In genomic region chr5:180045889-180046499, GRCh38 we compare ENCODE assay signal across 32 cellular contexts.
"Had no signal": no experiment of that assay in that cellular context is flagged by ENCODE, and none has a peak within 500 bp of the region (broad histone marks: within the 10 kb centered on the region; RNA-seq: fewer than 3 reads in every experiment).

No MANE protein-coding gene starts in this region.

- DNase-seq: activated CD4-positive, alpha-beta T cell treated with anti-CD3 and anti-CD28 coated beads for 1 hour; activated CD4-positive, alpha-beta T cell treated with anti-CD3 and anti-CD28 coated beads, Interleukin-2, amount 10 ng/mL, durations not matched to agents 24 days and 14 days; activated CD4-positive, alpha-beta T cell treated with anti-CD3 and anti-CD28 coated beads, Interleukin-2, amount 50 U/mL, for 4 hours; activated CD4-positive, CD25-positive, alpha-beta regulatory T cell; activated CD8-positive, alpha-beta T cell treated with anti-CD3 and anti-CD28 coated beads for 36 hours; activated effector memory CD4-positive, alpha-beta T cell treated with anti-CD3 and anti-CD28 coated beads, Interleukin-2, amount 50 U/mL, for 16 hours; activated naive CD4-positive, alpha-beta T cell; activated naive CD4-positive, alpha-beta T cell treated with anti-CD3 and anti-CD28 coated beads, Interleukin-2, amount 50 U/mL, for 16 hours; activated naive CD8-positive, alpha-beta T cell treated with anti-CD3 and anti-CD28 coated beads for 36 hours; activated T-cell treated with anti-CD3 and anti-CD28 coated beads, Interleukin-2, amount 50 U/mL, for 1 hour; activated T-cell treated with anti-CD3 and anti-CD28 coated beads, Interleukin-2, amount 50 U/mL, for 72 hours; amniotic stem cell; Kasumi-1; MG63; NCI-H1048; NCI-H1105 treated with DMSO at 0.1 percent for 48 hours; NCI-H1436; NCI-H1694; NCI-H1930; NCI-H2081 treated with DMSO at 0.1 percent for 48 hours; NCI-H345; NCI-H524 treated with DMSO at 0.1 percent for 48 hours; SHP77; SJCRH30; T1000; WERI-Rb-1 had no signal

- ATAC-seq: activated CD8-positive, alpha-beta T cell treated with anti-CD3 and anti-CD28 coated beads for 36 hours; activated T-cell treated with anti-CD3 and anti-CD28 coated beads, Interleukin-2, amount 50 U/mL, for 72 hours; activated T-helper 17 cell treated with anti-CD3 and anti-CD28 coated beads, Interleukin-2, amount 50 U/mL, for 72 hours; Panc1 had no signal

- H3K4me3 Mint-ChIP-seq: activated CD4-positive, alpha-beta T cell treated with anti-CD3 and anti-CD28 coated beads, Interleukin-2, amount 10 ng/mL, durations not matched to agents 24 days and 14 days; activated CD8-positive, alpha-beta T cell treated with anti-CD3 and anti-CD28 coated beads for 36 hours; activated naive CD8-positive, alpha-beta T cell treated with anti-CD3 and anti-CD28 coated beads for 36 hours; activated T-cell treated with anti-CD3 and anti-CD28 coated beads, Interleukin-2, amount 50 U/mL, for 72 hours; activated T-helper 17 cell treated with anti-CD3 and anti-CD28 coated beads, Interleukin-2, amount 50 U/mL, for 72 hours; central memory CD8-positive, alpha-beta T cell had no signal

- H3K27ac Mint-ChIP-seq: activated CD4-positive, alpha-beta T cell treated with anti-CD3 and anti-CD28 coated beads, Interleukin-2, amount 10 ng/mL, durations not matched to agents 24 days and 14 days; activated CD8-positive, alpha-beta T cell treated with anti-CD3 and anti-CD28 coated beads for 36 hours; activated naive CD8-positive, alpha-beta T cell treated with anti-CD3 and anti-CD28 coated beads for 36 hours; activated T-cell treated with anti-CD3 and anti-CD28 coated beads, Interleukin-2, amount 50 U/mL, for 72 hours; activated T-helper 17 cell treated with anti-CD3 and anti-CD28 coated beads, Interleukin-2, amount 50 U/mL, for 72 hours had no signal

- H3K27me3 Mint-ChIP-seq: activated CD4-positive, alpha-beta T cell treated with anti-CD3 and anti-CD28 coated beads, Interleukin-2, amount 10 ng/mL, durations not matched to agents 24 days and 14 days; activated CD8-positive, alpha-beta T cell treated with anti-CD3 and anti-CD28 coated beads for 36 hours; activated naive CD8-positive, alpha-beta T cell treated with anti-CD3 and anti-CD28 coated beads for 36 hours; activated T-helper 17 cell treated with anti-CD3 and anti-CD28 coated beads, Interleukin-2, amount 50 U/mL, for 72 hours; central memory CD8-positive, alpha-beta T cell had no signal

- H3K4me1 Mint-ChIP-seq: activated CD4-positive, alpha-beta T cell treated with anti-CD3 and anti-CD28 coated beads, Interleukin-2, amount 10 ng/mL, durations not matched to agents 24 days and 14 days; activated T-helper 17 cell treated with anti-CD3 and anti-CD28 coated beads, Interleukin-2, amount 50 U/mL, for 72 hours had no signal

- H3K9me3 Mint-ChIP-seq: activated CD4-positive, alpha-beta T cell treated with anti-CD3 and anti-CD28 coated beads, Interleukin-2, amount 10 ng/mL, durations not matched to agents 24 days and 14 days; activated CD8-positive, alpha-beta T cell treated with anti-CD3 and anti-CD28 coated beads for 36 hours; activated naive CD8-positive, alpha-beta T cell treated with anti-CD3 and anti-CD28 coated beads for 36 hours; activated T-cell treated with anti-CD3 and anti-CD28 coated beads, Interleukin-2, amount 50 U/mL, for 72 hours; activated T-helper 17 cell treated with anti-CD3 and anti-CD28 coated beads, Interleukin-2, amount 50 U/mL, for 72 hours; central memory CD8-positive, alpha-beta T cell had no signal

- H3K27ac ChIP-seq: ascending aorta, cardiac muscle cell, SJCRH30, SK-N-MC, WERI-Rb-1 had no signal
